ENCODE assay signal across 1 cellular context in genomic region chr1:100038401-100039306, GRCh38.
TF ChIP-seq lines count a peak whose summit lies in the region.

No MANE protein-coding gene starts in this region.

TF ChIP-seq in K562, 482 proteins besides CTCF, POLR2A, EP300 and RAD21 (continued from another document and continues in another):
- no peak for TF ChIP-seq STAT6 (CRISPR knock-in tag; IDR thresholded peaks at IDR 0.05)
- no peak for TF ChIP-seq HMGN3 (IDR thresholded peaks at IDR 0.05; ENCODE audit: borderline replicate concordance, extremely low read depth, insufficient read length, low read depth, low read length)
- TF ChIP-seq ZEB2 (IDR thresholded peaks at IDR 0.05): no peak
- TF ChIP-seq MAZ (CRISPR knock-in tag; conservative IDR thresholded peaks at IDR 0.05 in 1 of 2, IDR thresholded peaks at IDR 0.05 in 1 of 2): 0 out of 4 replicates have a peak, but pooled peaks of 1 of the 2 experiments have one; percentile 3
- TF ChIP-seq ZNF277 (CRISPR knock-in tag; IDR thresholded peaks at IDR 0.05; ENCODE audit: borderline replicate concordance): no peak
- no peak for TF ChIP-seq ZNF280A (IDR thresholded peaks at IDR 0.05; ENCODE audit: low read depth, partially characterized antibody)
- TF ChIP-seq, protein P1, sequence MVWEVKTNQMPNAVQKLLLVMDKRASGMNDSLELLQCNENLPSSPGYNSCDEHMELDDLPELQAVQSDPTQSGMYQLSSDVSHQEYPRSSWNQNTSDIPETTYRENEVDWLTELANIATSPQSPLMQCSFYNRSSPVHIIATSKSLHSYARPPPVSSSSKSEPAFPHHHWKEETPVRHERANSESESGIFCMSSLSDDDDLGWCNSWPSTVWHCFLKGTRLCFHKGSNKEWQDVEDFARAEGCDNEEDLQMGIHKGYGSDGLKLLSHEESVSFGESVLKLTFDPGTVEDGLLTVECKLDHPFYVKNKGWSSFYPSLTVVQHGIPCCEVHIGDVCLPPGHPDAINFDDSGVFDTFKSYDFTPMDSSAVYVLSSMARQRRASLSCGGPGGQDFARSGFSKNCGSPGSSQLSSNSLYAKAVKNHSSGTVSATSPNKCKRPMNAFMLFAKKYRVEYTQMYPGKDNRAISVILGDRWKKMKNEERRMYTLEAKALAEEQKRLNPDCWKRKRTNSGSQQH (CRISPR knock-in tag; IDR thresholded peaks at IDR 0.05): no peak
- TF ChIP-seq, protein P2, sequence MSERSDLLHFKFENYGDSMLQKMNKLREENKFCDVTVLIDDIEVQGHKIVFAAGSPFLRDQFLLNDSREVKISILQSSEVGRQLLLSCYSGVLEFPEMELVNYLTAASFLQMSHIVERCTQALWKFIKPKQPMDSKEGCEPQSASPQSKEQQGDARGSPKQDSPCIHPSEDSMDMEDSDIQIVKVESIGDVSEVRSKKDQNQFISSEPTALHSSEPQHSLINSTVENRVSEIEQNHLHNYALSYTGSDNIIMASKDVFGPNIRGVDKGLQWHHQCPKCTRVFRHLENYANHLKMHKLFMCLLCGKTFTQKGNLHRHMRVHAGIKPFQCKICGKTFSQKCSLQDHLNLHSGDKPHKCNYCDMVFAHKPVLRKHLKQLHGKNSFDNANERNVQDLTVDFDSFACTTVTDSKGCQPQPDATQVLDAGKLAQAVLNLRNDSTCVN (CRISPR knock-in tag; IDR thresholded peaks at IDR 0.05): no peak
- no peak for TF ChIP-seq SPI1 (IDR thresholded peaks at IDR 0.05; ENCODE audit: borderline replicate concordance, low read depth, low read length)
- TF ChIP-seq NFRKB (IDR thresholded peaks at IDR 0.05; ENCODE audit: low read depth): no peak
- TF ChIP-seq BRF1 (IDR thresholded peaks at IDR 0.05; ENCODE audit: borderline replicate concordance, extremely low read depth, insufficient read length): no peak
- TF ChIP-seq, protein P3, sequence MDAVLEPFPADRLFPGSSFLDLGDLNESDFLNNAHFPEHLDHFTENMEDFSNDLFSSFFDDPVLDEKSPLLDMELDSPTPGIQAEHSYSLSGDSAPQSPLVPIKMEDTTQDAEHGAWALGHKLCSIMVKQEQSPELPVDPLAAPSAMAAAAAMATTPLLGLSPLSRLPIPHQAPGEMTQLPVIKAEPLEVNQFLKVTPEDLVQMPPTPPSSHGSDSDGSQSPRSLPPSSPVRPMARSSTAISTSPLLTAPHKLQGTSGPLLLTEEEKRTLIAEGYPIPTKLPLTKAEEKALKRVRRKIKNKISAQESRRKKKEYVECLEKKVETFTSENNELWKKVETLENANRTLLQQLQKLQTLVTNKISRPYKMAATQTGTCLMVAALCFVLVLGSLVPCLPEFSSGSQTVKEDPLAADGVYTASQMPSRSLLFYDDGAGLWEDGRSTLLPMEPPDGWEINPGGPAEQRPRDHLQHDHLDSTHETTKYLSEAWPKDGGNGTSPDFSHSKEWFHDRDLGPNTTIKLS (IDR thresholded peaks at IDR 0.05; ENCODE audit: borderline replicate concordance, low read depth): peak; percentile 32; the same call in 1 of the 2 replicates
- TF ChIP-seq SMAD1 (IDR thresholded peaks at IDR 0.05; ENCODE audit: low read depth, low read length, partially characterized antibody): no peak
- no peak for TF ChIP-seq CEBPZ (IDR thresholded peaks at IDR 0.05; ENCODE audit: borderline replicate concordance, low read depth, low read length)
- TF ChIP-seq ZBTB8A (IDR thresholded peaks at IDR 0.05; ENCODE audit: partially characterized antibody): no peak
- TF ChIP-seq, protein P4, sequence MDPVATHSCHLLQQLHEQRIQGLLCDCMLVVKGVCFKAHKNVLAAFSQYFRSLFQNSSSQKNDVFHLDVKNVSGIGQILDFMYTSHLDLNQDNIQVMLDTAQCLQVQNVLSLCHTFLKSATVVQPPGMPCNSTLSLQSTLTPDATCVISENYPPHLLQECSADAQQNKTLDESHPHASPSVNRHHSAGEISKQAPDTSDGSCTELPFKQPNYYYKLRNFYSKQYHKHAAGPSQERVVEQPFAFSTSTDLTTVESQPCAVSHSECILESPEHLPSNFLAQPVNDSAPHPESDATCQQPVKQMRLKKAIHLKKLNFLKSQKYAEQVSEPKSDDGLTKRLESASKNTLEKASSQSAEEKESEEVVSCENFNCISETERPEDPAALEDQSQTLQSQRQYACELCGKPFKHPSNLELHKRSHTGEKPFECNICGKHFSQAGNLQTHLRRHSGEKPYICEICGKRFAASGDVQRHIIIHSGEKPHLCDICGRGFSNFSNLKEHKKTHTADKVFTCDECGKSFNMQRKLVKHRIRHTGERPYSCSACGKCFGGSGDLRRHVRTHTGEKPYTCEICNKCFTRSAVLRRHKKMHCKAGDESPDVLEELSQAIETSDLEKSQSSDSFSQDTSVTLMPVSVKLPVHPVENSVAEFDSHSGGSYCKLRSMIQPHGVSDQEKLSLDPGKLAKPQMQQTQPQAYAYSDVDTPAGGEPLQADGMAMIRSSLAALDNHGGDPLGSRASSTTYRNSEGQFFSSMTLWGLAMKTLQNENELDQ (CRISPR knock-in tag; IDR thresholded peaks at IDR 0.05; ENCODE audit: borderline replicate concordance): no peak
- TF ChIP-seq ZNF668 (CRISPR knock-in tag; IDR thresholded peaks at IDR 0.05): no peak
- peak; percentile 48 for TF ChIP-seq CXXC5 (CRISPR knock-in tag; IDR thresholded peaks at IDR 0.05)
- TF ChIP-seq MAX (CRISPR knock-in tag; IDR thresholded peaks at IDR 0.05): no peak
- no peak for TF ChIP-seq NBN (IDR thresholded peaks at IDR 0.05; ENCODE audit: low read depth)
- TF ChIP-seq ZBTB43 (CRISPR knock-in tag; IDR thresholded peaks at IDR 0.05): no peak
- no peak for TF ChIP-seq ZNF133 (CRISPR knock-in tag; IDR thresholded peaks at IDR 0.05)
- TF ChIP-seq ELF1 (tag; IDR thresholded peaks at IDR 0.05): no peak
- TF ChIP-seq, protein P5, sequence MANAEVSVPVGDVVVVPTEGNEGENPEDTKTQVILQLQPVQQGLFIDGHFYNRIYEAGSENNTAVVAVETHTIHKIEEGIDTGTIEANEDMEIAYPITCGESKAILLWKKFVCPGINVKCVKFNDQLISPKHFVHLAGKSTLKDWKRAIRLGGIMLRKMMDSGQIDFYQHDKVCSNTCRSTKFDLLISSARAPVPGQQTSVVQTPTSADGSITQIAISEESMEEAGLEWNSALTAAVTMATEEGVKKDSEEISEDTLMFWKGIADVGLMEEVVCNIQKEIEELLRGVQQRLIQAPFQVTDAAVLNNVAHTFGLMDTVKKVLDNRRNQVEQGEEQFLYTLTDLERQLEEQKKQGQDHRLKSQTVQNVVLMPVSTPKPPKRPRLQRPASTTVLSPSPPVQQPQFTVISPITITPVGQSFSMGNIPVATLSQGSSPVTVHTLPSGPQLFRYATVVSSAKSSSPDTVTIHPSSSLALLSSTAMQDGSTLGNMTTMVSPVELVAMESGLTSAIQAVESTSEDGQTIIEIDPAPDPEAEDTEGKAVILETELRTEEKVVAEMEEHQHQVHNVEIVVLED (CRISPR knock-in tag; IDR thresholded peaks at IDR 0.05): peak; percentile 38; the same call in 1 of the 2 replicates
- TF ChIP-seq SAFB (IDR thresholded peaks at IDR 0.05; ENCODE audit: borderline replicate concordance, low read depth, low read length): no peak
- TF ChIP-seq PHF8 (IDR thresholded peaks at IDR 0.05; ENCODE audit: borderline replicate concordance, low read length): peak; percentile 41; the same call in 1 of the 2 replicates
- TF ChIP-seq MBD1 (CRISPR knock-in tag; IDR thresholded peaks at IDR 0.05): no peak
- no peak for TF ChIP-seq ZFP30 (CRISPR knock-in tag; IDR thresholded peaks at IDR 0.05; ENCODE audit: borderline replicate concordance)
- no peak for TF ChIP-seq ZBTB12 (CRISPR knock-in tag; IDR thresholded peaks at IDR 0.05)
- no peak for TF ChIP-seq KHSRP (IDR thresholded peaks at IDR 0.05)
